8 cellular contexts compared by ENCODE assay signal in the genomic region with DNA sequence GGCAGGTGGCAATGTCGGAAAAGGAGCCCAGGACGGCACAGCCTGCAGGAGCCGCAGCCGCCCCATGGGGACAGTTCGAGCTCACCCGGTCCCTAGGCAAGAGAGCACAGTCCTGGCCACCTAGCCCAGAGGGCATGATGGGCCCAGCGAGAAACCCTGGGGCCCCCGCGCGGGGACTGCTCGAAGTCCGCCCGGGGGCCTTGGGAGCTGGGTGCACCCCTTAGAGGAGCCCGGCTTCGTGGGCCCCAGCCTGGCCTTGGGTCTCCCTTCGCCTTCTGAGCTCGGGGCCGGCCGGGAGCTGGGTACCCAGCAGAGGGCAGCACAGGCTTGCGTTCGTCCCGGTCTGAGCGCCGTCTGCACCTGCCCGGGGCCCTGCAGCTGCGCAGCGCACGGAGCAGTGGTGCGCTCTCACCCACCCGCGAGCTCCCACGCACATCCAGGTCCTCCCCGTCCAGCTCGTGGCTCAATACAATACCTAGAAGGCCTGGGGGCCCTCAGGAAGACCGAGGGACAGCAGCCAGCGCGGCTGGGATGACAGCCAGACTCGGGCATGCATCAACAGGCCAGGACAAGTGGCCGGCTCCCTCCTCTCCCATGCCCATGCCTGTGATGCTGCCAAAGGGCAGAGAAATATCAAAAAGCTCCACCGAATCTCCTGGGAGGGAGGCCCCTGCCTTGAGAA.
DNase-seq lines count a peak whose midpoint lies in the region; ATAC-seq and TF ChIP-seq lines count a peak whose summit lies in the region.

No MANE protein-coding gene starts in this region.

- H3K4me1 Mint-ChIP-seq in CD4-positive, alpha-beta memory T cell: peaks cover 3 to 15% (median 10%) of the 10 kb centered on the region in 4 donors
- H3K4me1 Mint-ChIP-seq in stimulated activated effector memory CD8-positive, alpha-beta T cell treated with anti-CD3 and anti-CD28 coated beads, Interleukin-12 subunit alpha, Interleukin-12 subunit beta, amount 100 ng/mL, for 72 hours: peaks cover 6% of the 10 kb centered on the region

- CTCF ChIA-PET in CD4-positive, alpha-beta memory T cell (lab: Charles Lee; ENCODE audit: partially characterized antibody): interaction anchor here (0.7 to 24.6 kb wide), 33 partner anchors 12 to 411 kb away, joined by 3 to 827 read pairs (median 4); no protein-coding TSS in a partner anchor

- peak in 4 of 5 donors; percentile 53 to 61 (median 57) for DNase-seq in CD4-positive, alpha-beta memory T cell
- peak; percentile 32 to 55 for DNase-seq in NOMO-1 (lab: John Stamatoyannopoulos, UW; ENCODE audit: unreplicated experiment in 2 of 2)
- DNase-seq in activated T-cell treated with anti-CD3 and anti-CD28 coated beads for 24 hours (ENCODE audit: low read depth): peak; percentile 60
- DNase-seq in epithelial cell of proximal tubule (ENCODE audit: low read depth): no peak
- DNase-seq in myocyte (ENCODE audit: low read depth): peak; percentile 67
- DNase-seq in stimulated activated effector memory CD8-positive, alpha-beta T cell treated with anti-CD3 and anti-CD28 coated beads, Interleukin-12 subunit alpha, Interleukin-12 subunit beta, amount 100 ng/mL, for 72 hours (ENCODE audit: low spot score in 2 of 2): peak; percentile 63 to 87

- peaks cover 15% of the 10 kb centered on the region for H3K4me1 ChIP-seq in CD4-positive, alpha-beta memory T cell (ENCODE audit: insufficient read depth, low read length)

- TF ChIP-seq CTCF in epithelial cell of proximal tubule (conservative IDR thresholded peaks at IDR 0.05; ENCODE audit: low read depth, low read length): peak; percentile 72

- intact Hi-C loops in CD4-positive, alpha-beta memory T cell (cut with micrococcal nuclease): loop anchor here (1.0 kb wide), 1 partner anchor 302 kb away; no protein-coding TSS in a partner anchor

- H3K4me3 Mint-ChIP-seq in CD4-positive, alpha-beta memory T cell: peak overlapping the region in 7 of 8 donors; percentile 62 to 83 (median 67)
- H3K4me3 Mint-ChIP-seq in stimulated activated effector memory CD8-positive, alpha-beta T cell treated with anti-CD3 and anti-CD28 coated beads, Interleukin-12 subunit alpha, Interleukin-12 subunit beta, amount 100 ng/mL, for 72 hours: peak overlapping the region; percentile 52

- no peaks in the 10 kb centered on the region for H3K36me3 ChIP-seq in CD4-positive, alpha-beta memory T cell (ENCODE audit: insufficient read depth, low read length)

- peaks cover 4% of the 10 kb centered on the region for H3K27me3 ChIP-seq in CD4-positive, alpha-beta memory T cell (ENCODE audit: insufficient read depth, low read length)

- H3K27ac ChIP-seq in CD4-positive, alpha-beta memory T cell (ENCODE audit: low read depth, low read length): no peak overlapping the region

- no peak overlapping the region for H3K27ac Mint-ChIP-seq in CD4-positive, alpha-beta memory T cell
- no peak overlapping the region for H3K27ac Mint-ChIP-seq in stimulated activated effector memory CD8-positive, alpha-beta T cell treated with anti-CD3 and anti-CD28 coated beads, Interleukin-12 subunit alpha, Interleukin-12 subunit beta, amount 100 ng/mL, for 72 hours

- H3K4me3 ChIP-seq in CD4-positive, alpha-beta memory T cell (ENCODE audit: low read length in 2 of 2): peak overlapping the region in 1 of 2 donors; percentile 12
- H3K4me3 ChIP-seq in epithelial cell of proximal tubule (ENCODE audit: low read depth, low read length): peak overlapping the region; percentile 49

- peaks cover 0 to 1% (median 0%) of the 10 kb centered on the region in 8 donors for H3K9me3 Mint-ChIP-seq in CD4-positive, alpha-beta memory T cell
- H3K9me3 Mint-ChIP-seq in stimulated activated effector memory CD8-positive, alpha-beta T cell treated with anti-CD3 and anti-CD28 coated beads, Interleukin-12 subunit alpha, Interleukin-12 subunit beta, amount 100 ng/mL, for 72 hours: no peaks in the 10 kb centered on the region

- H3K9me3 ChIP-seq in CD4-positive, alpha-beta memory T cell (ENCODE audit: control insufficient read depth in 1 of 2, low read length in 2 of 2): no peaks in the 10 kb centered on the region

- H3K27me3 Mint-ChIP-seq in CD4-positive, alpha-beta memory T cell: peaks cover 23 to 31% of the 10 kb centered on the region in 2 donors

- POLR2A ChIA-PET in CD4-positive, alpha-beta memory T cell (lab: Charles Lee; ENCODE audit: partially characterized antibody): interaction anchor here (0.8 to 1.6 kb wide), 5 partner anchors 96 to 302 kb away, joined by 3 to 9 read pairs (median 4); a partner anchor contains a TSS

- H3K36me3 Mint-ChIP-seq in CD4-positive, alpha-beta memory T cell: no peaks in the 10 kb centered on the region
- no peaks in the 10 kb centered on the region for H3K36me3 Mint-ChIP-seq in stimulated activated effector memory CD8-positive, alpha-beta T cell treated with anti-CD3 and anti-CD28 coated beads, Interleukin-12 subunit alpha, Interleukin-12 subunit beta, amount 100 ng/mL, for 72 hours

- ATAC-seq in GM19467 (IDR thresholded peaks at IDR 0.05; ENCODE audit: unreplicated experiment): peak; percentile 79
- peak; percentile 90 for ATAC-seq in HG03571 (IDR thresholded peaks at IDR 0.05; ENCODE audit: unreplicated experiment)
- ATAC-seq in stimulated activated effector memory CD8-positive, alpha-beta T cell treated with anti-CD3 and anti-CD28 coated beads, Interleukin-12 subunit alpha, Interleukin-12 subunit beta, amount 100 ng/mL, for 72 hours: peak; percentile 93
